ENCODE assay signal across 9 cellular contexts in genomic region chr2:12701786-12702660, GRCh38. TPM values are rescaled to one million over a fixed set of nuclear protein-coding genes. Genes with fewer than 3 reads are reported as not detected.
A peak's percentile ranks its signal among the peaks of the same experiment; 100 is the strongest.
DNase-seq lines count a peak whose midpoint lies in the region; ATAC-seq and TF ChIP-seq lines count a peak whose summit lies in the region.
"Had no signal": no experiment of that assay in that cellular context is flagged by ENCODE, and none has a peak within 500 bp of the region (broad histone marks: within the 10 kb centered on the region; RNA-seq: fewer than 3 reads in every experiment).

No MANE protein-coding gene starts in this region.

- no peak overlapping the region for H3K4me3 Mint-ChIP-seq in activated naive CD4-positive, alpha-beta T cell treated with anti-CD3 and anti-CD28 coated beads for 36 hours
- no peak overlapping the region for H3K4me3 Mint-ChIP-seq in stimulated activated effector memory CD8-positive, alpha-beta T cell treated with anti-CD3 and anti-CD28 coated beads, Interleukin-12 subunit alpha, Interleukin-12 subunit beta, amount 100 ng/mL, for 72 hours

- H3K27ac ChIP-seq in dorsolateral prefrontal cortex, result peak overlapping the region in 1 of 59 donors; percentile 38

- intact Hi-C loops in activated naive CD4-positive, alpha-beta T cell treated with anti-CD3 and anti-CD28 coated beads for 36 hours (cut with micrococcal nuclease), result loop anchor here (2.0 kb wide), 1 partner anchor 65 kb away; no protein-coding TSS in a partner anchor
- intact Hi-C loops in dorsolateral prefrontal cortex (cut with DNase I), result loop anchor here in 1 of 2 donors (2.0 kb wide), 1 partner anchor 65 kb away; no protein-coding TSS in a partner anchor

- peaks cover 1% of the 10 kb centered on the region for H3K9me3 Mint-ChIP-seq in activated naive CD4-positive, alpha-beta T cell treated with anti-CD3 and anti-CD28 coated beads for 36 hours
- no peaks in the 10 kb centered on the region for H3K9me3 Mint-ChIP-seq in stimulated activated effector memory CD8-positive, alpha-beta T cell treated with anti-CD3 and anti-CD28 coated beads, Interleukin-12 subunit alpha, Interleukin-12 subunit beta, amount 100 ng/mL, for 72 hours

- CTCF ChIA-PET in activated naive CD4-positive, alpha-beta T cell treated with anti-CD3 and anti-CD28 coated beads for 36 hours (lab: Charles Lee), result interaction anchor here (1.7 to 2.1 kb wide), 2 partner anchors 14 to 18 kb away, joined by 3 to 12 read pairs; partner anchors contain the start of gene TRIB2

- no peak overlapping the region for H3K27ac Mint-ChIP-seq in activated naive CD4-positive, alpha-beta T cell treated with anti-CD3 and anti-CD28 coated beads for 36 hours
- H3K27ac Mint-ChIP-seq in stimulated activated effector memory CD8-positive, alpha-beta T cell treated with anti-CD3 and anti-CD28 coated beads, Interleukin-12 subunit alpha, Interleukin-12 subunit beta, amount 100 ng/mL, for 72 hours, result no peak overlapping the region

- TF ChIP-seq CTCF in dorsolateral prefrontal cortex (IDR thresholded peaks at IDR 0.05 in 54 of 56, conservative IDR thresholded peaks at IDR 0.05 in 2 of 56; ENCODE audit: low read depth in 1 of 56, partially characterized antibody in 56 of 56), result no peak

- H3K27me3 Mint-ChIP-seq in activated naive CD4-positive, alpha-beta T cell treated with anti-CD3 and anti-CD28 coated beads for 36 hours (ENCODE audit: low read depth), result no peaks in the 10 kb centered on the region

- no peaks in the 10 kb centered on the region for H3K27me3 ChIP-seq in dorsolateral prefrontal cortex

- no peak overlapping the region for H3K4me3 ChIP-seq in dorsolateral prefrontal cortex
- H3K4me3 ChIP-seq: mucosa of descending colon had no signal

- peak; percentile 80 for ATAC-seq in SK-N-SH treated with all-trans-retinoic acid at 6 μM for 48 hours
- peak; percentile 91 for ATAC-seq in stimulated activated effector memory CD8-positive, alpha-beta T cell treated with anti-CD3 and anti-CD28 coated beads, Interleukin-12 subunit alpha, Interleukin-12 subunit beta, amount 100 ng/mL, for 72 hours

- H3K36me3 Mint-ChIP-seq in activated naive CD4-positive, alpha-beta T cell treated with anti-CD3 and anti-CD28 coated beads for 36 hours (ENCODE audit: low read depth), result no peaks in the 10 kb centered on the region
- no peaks in the 10 kb centered on the region for H3K36me3 Mint-ChIP-seq in stimulated activated effector memory CD8-positive, alpha-beta T cell treated with anti-CD3 and anti-CD28 coated beads, Interleukin-12 subunit alpha, Interleukin-12 subunit beta, amount 100 ng/mL, for 72 hours

- peaks cover 46% of the 10 kb centered on the region for H3K4me1 Mint-ChIP-seq in activated naive CD4-positive, alpha-beta T cell treated with anti-CD3 and anti-CD28 coated beads for 36 hours (ENCODE audit: low read depth)
- peaks cover 36% of the 10 kb centered on the region for H3K4me1 Mint-ChIP-seq in stimulated activated effector memory CD8-positive, alpha-beta T cell treated with anti-CD3 and anti-CD28 coated beads, Interleukin-12 subunit alpha, Interleukin-12 subunit beta, amount 100 ng/mL, for 72 hours

- peak; percentile 23 for DNase-seq in activated naive CD4-positive, alpha-beta T cell treated with anti-CD3 and anti-CD28 coated beads for 36 hours
- no peak for DNase-seq in activated naive CD4-positive, alpha-beta T cell (lab: John Stamatoyannopoulos, UW)
- DNase-seq in epidermal melanocyte (ENCODE audit: insufficient read length, low spot score) (peak; percentile 26), NK-92 (lab: John Stamatoyannopoulos, UW; ENCODE audit: unreplicated experiment) (no peak), dorsolateral prefrontal cortex (no peak), NCI-H1092 (lab: John Stamatoyannopoulos, UW) (no peak)
- peak in 1 of 2 donors; percentile 47 for DNase-seq in stimulated activated effector memory CD8-positive, alpha-beta T cell treated with anti-CD3 and anti-CD28 coated beads, Interleukin-12 subunit alpha, Interleukin-12 subunit beta, amount 100 ng/mL, for 72 hours (ENCODE audit: low spot score in 2 of 2)
- DNase-seq: mucosa of descending colon had no signal

TF ChIP-seq in SK-N-SH treated with all-trans-retinoic acid at 6 μM for 48 hours, 23 proteins besides CTCF, POLR2A, EP300 and RAD21:
- TF ChIP-seq ESRRG (CRISPR knock-in tag; IDR thresholded peaks at IDR 0.05) (no peak), ZNF8 (CRISPR knock-in tag; IDR thresholded peaks at IDR 0.05) (no peak), CSRNP3 (CRISPR knock-in tag; IDR thresholded peaks at IDR 0.05) (no peak), ZFP30 (CRISPR knock-in tag; IDR thresholded peaks at IDR 0.05) (no peak), RARB (CRISPR knock-in tag; IDR thresholded peaks at IDR 0.05) (no peak), GLIS3 (CRISPR knock-in tag; IDR thresholded peaks at IDR 0.05) (no peak), TCF4 (CRISPR knock-in tag; IDR thresholded peaks at IDR 0.05; ENCODE audit: borderline replicate concordance) (no peak)

RNA-seq across cellular contexts. Expression of gene TRIB2, which starts 14.7 kb away (rescaled TPM):
- total RNA-seq in activated naive CD4-positive, alpha-beta T cell treated with anti-CD3 and anti-CD28 coated beads for 36 hours, result 1 to 10 TPM; 3.7 to 4.4 TPM
- total RNA-seq in dorsolateral prefrontal cortex, result 10 to 100 TPM; 21.5 to 86.6 (median 38.2) TPM

Comparison
In these comparisons a context has a peak if more than half of its experiments do, and no peak if none do; other contexts are left out.
1. DNase-seq: peak in activated naive CD4-positive, alpha-beta T cell treated with anti-CD3 and anti-CD28 coated beads for 36 hours (single experiment) and epidermal melanocyte (single experiment); none in activated naive CD4-positive, alpha-beta T cell (0 of 4), NK-92 (single experiment), dorsolateral prefrontal cortex (0 of 10) and NCI-H1092 (single experiment).
2. RNA of gene TRIB2, which starts 14.7 kb away (total RNA-seq): 21.5 to 86.6 TPM in dorsolateral prefrontal cortex; 3.7 to 4.4 TPM in activated naive CD4-positive, alpha-beta T cell treated with anti-CD3 and anti-CD28 coated beads for 36 hours; every median in the first group is over 4 times any median in the second.